Comparison of ENCODE assay signal across 8 cellular contexts in the genomic region with DNA sequence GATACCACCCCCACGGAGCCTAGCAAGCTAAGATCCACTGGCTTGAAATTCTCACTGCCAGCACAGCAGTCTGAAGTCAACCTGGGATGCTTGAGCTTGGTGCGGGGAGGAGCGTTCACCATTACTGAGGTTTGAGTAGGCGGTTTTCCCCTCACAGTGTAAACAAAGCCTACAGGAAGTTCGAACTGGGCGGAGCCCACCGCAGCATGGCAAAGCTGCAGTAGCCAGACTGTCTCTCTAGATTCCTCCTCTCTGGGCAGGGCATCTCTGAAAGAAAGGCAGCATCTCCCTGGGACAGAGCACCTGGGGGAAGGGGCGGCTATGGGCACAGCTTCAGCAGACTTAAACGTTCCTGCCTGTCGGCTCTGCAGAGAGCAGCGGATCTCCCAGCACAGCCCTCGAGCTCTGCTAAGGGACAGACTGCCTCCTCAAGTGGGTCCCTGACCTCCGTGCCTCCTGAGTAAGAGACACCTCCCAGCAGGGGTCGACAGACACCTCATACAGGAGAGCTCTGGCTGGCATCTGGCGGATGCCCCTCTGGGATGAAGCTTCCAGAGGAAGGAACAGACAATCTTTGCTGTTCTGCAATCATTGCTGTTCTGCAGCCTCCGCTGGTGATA. TPM values are rescaled to one million over a fixed set of nuclear protein-coding genes. Genes with fewer than 3 reads are reported as not detected.
DNase-seq lines count a peak whose midpoint lies in the region; ATAC-seq, FAIRE-seq and TF ChIP-seq lines count a peak whose summit lies in the region.
"Not testable (repeated sequence)": the region's sequence is repeated elsewhere in the genome, so short reads cannot be mapped to it uniquely, and the experiment has no call there.

No MANE protein-coding gene starts in this region.

- not testable (repeated sequence) for H3K14ac ChIP-seq in mesenchymal stem cell (ENCODE audit: low read length in 2 of 2)

- not testable (repeated sequence) for H2BK15ac ChIP-seq in mesenchymal stem cell (ENCODE audit: low read depth, poor library complexity, severe bottlenecking)

- CTCF ChIA-PET in activated CD4-positive, alpha-beta memory T cell treated with anti-CD3 and anti-CD28 coated beads for 36 hours (lab: Charles Lee): interaction anchor here (0.9 to 1.5 kb wide), 3 partner anchors 10 to 166 kb away, joined by 3 to 7 read pairs (median 5); no protein-coding TSS in a partner anchor

- not testable (repeated sequence) for H3F3A ChIP-seq in OCI-LY1 (ENCODE audit: insufficient read depth, low read length)

- H3K27me3 Mint-ChIP-seq in activated CD4-positive, alpha-beta memory T cell treated with anti-CD3 and anti-CD28 coated beads for 36 hours; astrocyte (ENCODE audit: low read depth, unreplicated experiment): not testable (repeated sequence)

- not testable (repeated sequence) for H3K9me3 ChIP-seq in DND-41 (ENCODE audit: insufficient read depth, low read length, severe bottlenecking); OCI-LY1 (ENCODE audit: low read length); astrocyte (ENCODE audit: insufficient read depth, low read depth, low read length); mesenchymal stem cell (ENCODE audit: control insufficient read depth, low read length)

- H3K9me3 Mint-ChIP-seq in activated CD4-positive, alpha-beta memory T cell treated with anti-CD3 and anti-CD28 coated beads for 36 hours: peaks cover 52% of the 10 kb centered on the region
- H3K9me3 Mint-ChIP-seq in astrocyte (ENCODE audit: unreplicated experiment): not testable (repeated sequence)

- peak overlapping the region; percentile 93 for H2AFZ ChIP-seq in DND-41 (ENCODE audit: low read depth, low read length)
- H2AFZ ChIP-seq in OCI-LY1 (ENCODE audit: low read length): peak overlapping the region; percentile 99
- not testable (repeated sequence) for H2AFZ ChIP-seq in astrocyte (ENCODE audit: low read depth, low read length)
- H2AFZ ChIP-seq in mesenchymal stem cell (ENCODE audit: low read depth, low read length): peak overlapping the region; percentile 14

- FAIRE-seq in astrocyte (lab: Jason Lieb, UNC): not testable (repeated sequence)

- peak overlapping the region; percentile 24 for H3K4me3 Mint-ChIP-seq in activated CD4-positive, alpha-beta memory T cell treated with anti-CD3 and anti-CD28 coated beads for 36 hours
- not testable (repeated sequence) for H3K4me3 Mint-ChIP-seq in astrocyte (ENCODE audit: unreplicated experiment)

- 54% methylated on average over 16 of the region's 16 CpGs for WGBS in mesenchymal stem cell

- intact Hi-C loops in activated CD4-positive, alpha-beta memory T cell treated with anti-CD3 and anti-CD28 coated beads for 36 hours (cut with micrococcal nuclease): loop anchor here (2.0 kb wide), 1 partner anchor 36 kb away; a partner anchor contains a TSS

- not testable (repeated sequence) for H3K23ac ChIP-seq in mesenchymal stem cell (ENCODE audit: low read length in 2 of 2)

- H3K4me1 ChIP-seq in DND-41 (ENCODE audit: insufficient read depth, low read length) (peaks cover 17% of the 10 kb centered on the region), OCI-LY1 (ENCODE audit: insufficient read depth, low read length, severe bottlenecking) (peaks cover 21% of the 10 kb centered on the region)
- H3K4me1 ChIP-seq in astrocyte (ENCODE audit: insufficient read depth, low read length); mesenchymal stem cell (ENCODE audit: control insufficient read depth, insufficient read depth, low read depth, low read length): not testable (repeated sequence)

- not testable (repeated sequence) for H3K36me3 ChIP-seq in DND-41 (ENCODE audit: insufficient read depth, low read length); OCI-LY1 (ENCODE audit: insufficient read depth, low read length); astrocyte (ENCODE audit: insufficient read depth, low read length); mesenchymal stem cell (ENCODE audit: control insufficient read depth in 1 of 2, insufficient read depth in 2 of 2, low read depth in 1 of 2, low read length in 2 of 2)

- H3K4me3 ChIP-seq in DND-41 (ENCODE audit: low read depth in 1 of 2, low read length in 2 of 2) (peak overlapping the region in 1 of 2 experiments; percentile 45; a peak in 2 of 4 replicates), OCI-LY1 (ENCODE audit: low read depth, low read length, poor library complexity, severe bottlenecking) (peak overlapping the region; percentile 45)
- H3K4me3 ChIP-seq in astrocyte (ENCODE audit: insufficient read depth, low read depth, low read length); mesenchymal stem cell (ENCODE audit: insufficient read depth in 1 of 2, low read depth in 1 of 2, low read length in 2 of 2): not testable (repeated sequence)

- H3K4me2 ChIP-seq in DND-41 (ENCODE audit: insufficient read depth, low read length) (peak overlapping the region; percentile 62), OCI-LY1 (ENCODE audit: low read length) (peak overlapping the region; percentile 62), astrocyte (ENCODE audit: low read length) (peak overlapping the region; percentile 11)
- not testable (repeated sequence) for H3K4me2 ChIP-seq in mesenchymal stem cell (ENCODE audit: low read length, poor library complexity, severe bottlenecking)

- H3K9ac ChIP-seq in DND-41 (ENCODE audit: low read depth, low read length) (peak overlapping the region; percentile 38), OCI-LY1 (ENCODE audit: low read length) (peak overlapping the region; percentile 48; the same call in 1 of the 2 replicates)
- not testable (repeated sequence) for H3K9ac ChIP-seq in astrocyte (ENCODE audit: low read length); mesenchymal stem cell (ENCODE audit: low read length)

- ATAC-seq in DND-41 (ENCODE audit: insufficient read depth, low read depth): peak; percentile 100
- peak; percentile 67 for ATAC-seq in GM21528 (IDR thresholded peaks at IDR 0.05; ENCODE audit: low FRiP score, unreplicated experiment)
- ATAC-seq in HG03558 (IDR thresholded peaks at IDR 0.05; ENCODE audit: extremely low read depth, unreplicated experiment): peak; percentile 67

- H3K79me1 ChIP-seq in mesenchymal stem cell (replicated peaks; ENCODE audit: low read length, poor library complexity, severe bottlenecking): not testable (repeated sequence)

- DNase-seq in DND-41 (peak; percentile 86), mesenchymal stem cell (peak; percentile 7)
- peak; percentile 85 for DNase-seq in activated CD4-positive, alpha-beta memory T cell treated with anti-CD3 and anti-CD28 coated beads for 36 hours
- DNase-seq in astrocyte (ENCODE audit: low read depth): not testable (repeated sequence)
- DNase-seq in stimulated activated CD8-positive, alpha-beta memory T cell treated with anti-CD3 and anti-CD28 coated beads, Interleukin-2, amount 100 ng/mL, for 1 hour (ENCODE audit: low read depth in 2 of 2): peak; percentile 26 to 30

- H3K9me2 ChIP-seq in OCI-LY1 (ENCODE audit: low read depth, low read length): not testable (repeated sequence)

- peak overlapping the region; percentile 50 for H3K27ac Mint-ChIP-seq in activated CD4-positive, alpha-beta memory T cell treated with anti-CD3 and anti-CD28 coated beads for 36 hours
- H3K27ac Mint-ChIP-seq in astrocyte (ENCODE audit: unreplicated experiment): not testable (repeated sequence)

- not testable (repeated sequence) for H4K91ac ChIP-seq in mesenchymal stem cell (ENCODE audit: low read length)

- H4K8ac ChIP-seq in mesenchymal stem cell (ENCODE audit: low read length): peak overlapping the region; percentile 2

- H2AK5ac ChIP-seq in mesenchymal stem cell (ENCODE audit: low read length, severe bottlenecking): not testable (repeated sequence)

- H3K27ac ChIP-seq in DND-41 (ENCODE audit: low read length): peak overlapping the region; percentile 82
- peak overlapping the region; percentile 10 for H3K27ac ChIP-seq in OCI-LY1 (ENCODE audit: low read depth, low read length, poor library complexity, severe bottlenecking)
- H3K27ac ChIP-seq in astrocyte (ENCODE audit: low read depth, low read length); mesenchymal stem cell (ENCODE audit: low read length, poor library complexity, severe bottlenecking): not testable (repeated sequence)

- peaks cover 38% of the 10 kb centered on the region for H3K36me3 Mint-ChIP-seq in activated CD4-positive, alpha-beta memory T cell treated with anti-CD3 and anti-CD28 coated beads for 36 hours
- H3K36me3 Mint-ChIP-seq in astrocyte (ENCODE audit: low read depth, unreplicated experiment): not testable (repeated sequence)

- POLR2A ChIA-PET in activated CD4-positive, alpha-beta memory T cell treated with anti-CD3 and anti-CD28 coated beads for 36 hours (lab: Charles Lee): interaction anchor here (0.8 to 0.9 kb wide), 2 partner anchors 10 to 95 kb away, joined by 3 to 4 read pairs; a partner anchor contains a TSS

- not testable (repeated sequence) for H3K79me2 ChIP-seq in DND-41 (ENCODE audit: insufficient read depth, low read length); OCI-LY1 (ENCODE audit: insufficient read depth, low read length); astrocyte (ENCODE audit: insufficient read depth, low read length)

- H4K20me1 ChIP-seq in DND-41 (ENCODE audit: insufficient read depth, low read length); OCI-LY1 (ENCODE audit: insufficient read depth, low read length); astrocyte (ENCODE audit: insufficient read depth, low read length): not testable (repeated sequence)

- peak overlapping the region in 1 of 2 experiments; percentile 12 for H3K18ac ChIP-seq in mesenchymal stem cell (ENCODE audit: low read depth in 1 of 2, low read length in 2 of 2)

- H3K27me3 ChIP-seq in DND-41 (ENCODE audit: insufficient read depth, low read length, poor library complexity); OCI-LY1 (ENCODE audit: insufficient read depth, low read length); astrocyte (ENCODE audit: insufficient read depth, low read length); mesenchymal stem cell (ENCODE audit: control insufficient read depth in 1 of 2, insufficient read depth in 1 of 2, low read length in 2 of 2): not testable (repeated sequence)

- H3K4ac ChIP-seq in mesenchymal stem cell (ENCODE audit: low read depth in 1 of 2, low read length in 2 of 2): not testable (repeated sequence)

- H2BK120ac ChIP-seq in mesenchymal stem cell (ENCODE audit: low read depth, low read length): not testable (repeated sequence)

- TF ChIP-seq CTCF in DND-41 (IDR thresholded peaks at IDR 0.05; ENCODE audit: borderline replicate concordance, extremely low read depth, low read length, poor library complexity, severe bottlenecking) (peak; percentile 44), OCI-LY1 (IDR thresholded peaks at IDR 0.05; ENCODE audit: low read length) (peak; percentile 18; the same call in 1 of the 2 replicates)
- TF ChIP-seq CTCF in astrocyte (IDR thresholded peaks at IDR 0.05; ENCODE audit: insufficient read depth, low read depth, low read length): not testable (repeated sequence)

- H2BK12ac ChIP-seq in mesenchymal stem cell (ENCODE audit: low read length in 2 of 2): not testable (repeated sequence)

- H3K4me1 Mint-ChIP-seq in activated CD4-positive, alpha-beta memory T cell treated with anti-CD3 and anti-CD28 coated beads for 36 hours (ENCODE audit: low read depth): peaks cover 21% of the 10 kb centered on the region
- not testable (repeated sequence) for H3K4me1 Mint-ChIP-seq in astrocyte (ENCODE audit: low read depth, unreplicated experiment)

- not testable (repeated sequence) for H2BK5ac ChIP-seq in mesenchymal stem cell (ENCODE audit: low read depth, low read length, poor library complexity, severe bottlenecking)

RNA-seq across cellular contexts. Expression of a gene that starts 34.6 kb away (rescaled TPM):
- total RNA-seq in activated CD4-positive, alpha-beta memory T cell treated with anti-CD3 and anti-CD28 coated beads for 36 hours: 10 to 100 TPM; 40.1 to 42.2 TPM
- 20.1 and 21.5 TPM in 2 replicates for total RNA-seq in astrocyte
- polyA plus RNA-seq in mesenchymal stem cell (2013, experiment 1 of 2): 6.0 TPM
- polyA plus RNA-seq in mesenchymal stem cell (2013, experiment 2 of 2): 5.7 TPM
